Comparison of ENCODE assay signal across 17 cellular contexts in the genomic region with DNA sequence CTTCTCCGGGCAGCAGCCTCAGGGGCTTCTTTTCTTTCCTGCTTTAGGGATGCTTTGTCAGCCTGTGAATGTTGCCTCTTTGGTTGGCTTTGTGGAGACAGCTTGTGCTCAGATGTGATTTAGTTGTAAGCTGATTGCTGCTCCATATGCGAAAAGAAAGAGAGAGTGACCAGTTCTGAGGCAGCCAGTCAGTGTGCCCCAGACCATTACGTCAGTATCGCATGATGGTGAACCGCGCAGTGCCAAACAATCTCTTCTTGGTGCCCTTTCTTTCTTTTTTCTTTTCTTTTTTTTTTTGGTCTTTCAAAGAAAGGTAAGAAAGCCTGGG. TPM values are rescaled to one million over a fixed set of nuclear protein-coding genes. Genes with fewer than 3 reads are reported as not detected.
DNase-seq lines count a peak whose midpoint lies in the region; ATAC-seq and TF ChIP-seq lines count a peak whose summit lies in the region.
"Had no signal": no experiment of that assay in that cellular context is flagged by ENCODE, and none has a peak within 500 bp of the region (broad histone marks: within the 10 kb centered on the region; RNA-seq: fewer than 3 reads in every experiment).

No MANE protein-coding gene starts in this region.

- H3K36me3 ChIP-seq in smooth muscle cell (ENCODE audit: low read depth): no peaks in the 10 kb centered on the region
- H3K36me3 ChIP-seq: gastrocnemius medialis, SJCRH30 had no signal

- H3K4me3 Mint-ChIP-seq in brain: peak overlapping the region; percentile 51 to 81 (median 79)
- H3K4me3 Mint-ChIP-seq in T-helper 17 cell: no peak overlapping the region
- H3K4me3 Mint-ChIP-seq: CD4-positive, CD25-positive, alpha-beta regulatory T cell had no signal

- ATAC-seq in foreskin keratinocyte (no peak), T-helper 17 cell (no peak), HG02973 (IDR thresholded peaks at IDR 0.05; ENCODE audit: unreplicated experiment) (no peak)
- ATAC-seq: gastrocnemius medialis, HCT116 had no signal

- H3F3A ChIP-seq in smooth muscle cell (ENCODE audit: low read depth): no peaks in the 10 kb centered on the region

- no peaks in the 10 kb centered on the region for H3K79me2 ChIP-seq in smooth muscle cell (ENCODE audit: low read depth)

- DNase-seq in NCI-H524 (lab: John Stamatoyannopoulos, UW) (peak; percentile 88 to 94), iPS-NIHi11 (ENCODE audit: low spot score) (peak; percentile 10), smooth muscle cell (lab: John Stamatoyannopoulos, UW; ENCODE audit: unreplicated experiment) (no peak), foreskin keratinocyte (no peak), T-helper 17 cell (no peak)
- DNase-seq: activated effector memory CD4-positive, alpha-beta T cell treated with anti-CD3 and anti-CD28 coated beads, Interleukin-2, amount 50 U/mL, for 16 hours; CD4-positive, CD25-positive, alpha-beta regulatory T cell; gastrocnemius medialis; kidney; NCI-H1092 treated with DMSO at 0.1 percent for 48 hours; stimulated activated CD4-positive, alpha-beta T cell treated with anti-CD3 and anti-CD28 coated beads, Interleukin-15, amount 100 ng/mL, for 24 hours had no signal

- H3K9me3 Mint-ChIP-seq in brain: peaks cover 0 to 4% (median 0%) of the 10 kb centered on the region in 5 experiments

- H3K4me1 ChIP-seq in smooth muscle cell (ENCODE audit: low read depth): peaks cover 21% of the 10 kb centered on the region
- H3K4me1 ChIP-seq in foreskin keratinocyte: no peaks in the 10 kb centered on the region
- H3K4me1 ChIP-seq: gastrocnemius medialis had no signal

- H3K4me3 ChIP-seq in smooth muscle cell: no peak overlapping the region
- H3K4me3 ChIP-seq: gastrocnemius medialis, SJCRH30 had no signal

- H2AFZ ChIP-seq in smooth muscle cell (ENCODE audit: low read depth): peak overlapping the region; percentile 50

- H3K9me3 ChIP-seq in smooth muscle cell (replicated peaks; ENCODE audit: low read depth): no peaks in the 10 kb centered on the region
- H3K9me3 ChIP-seq in T-helper 17 cell (ENCODE audit: control insufficient read depth, low read length, poor library complexity, severe bottlenecking): no peaks in the 10 kb centered on the region
- H3K9me3 ChIP-seq: gastrocnemius medialis, SJCRH30 had no signal

- 84% methylated on average over 6 of the region's 6 CpGs for WGBS in smooth muscle cell (ENCODE audit: low lambda C conversion rate)

- no peaks in the 10 kb centered on the region for H4K20me1 ChIP-seq in smooth muscle cell (ENCODE audit: low read depth)

- TF ChIP-seq CTCF in brain (conservative IDR thresholded peaks at IDR 0.05) (no peak), smooth muscle cell (IDR thresholded peaks at IDR 0.05; ENCODE audit: borderline replicate concordance, insufficient read depth, poor library complexity, severe bottlenecking) (no peak), foreskin keratinocyte (conservative IDR thresholded peaks at IDR 0.05) (no peak)

- H3K27ac ChIP-seq in smooth muscle cell (ENCODE audit: low read depth) (no peak overlapping the region), foreskin keratinocyte (no peak overlapping the region)
- H3K27ac ChIP-seq: gastrocnemius medialis, SJCRH30 had no signal

- H3K9ac ChIP-seq in smooth muscle cell (ENCODE audit: low read depth): no peak overlapping the region

- H3K4me2 ChIP-seq in smooth muscle cell: peak overlapping the region; percentile 0

- H3K36me3 Mint-ChIP-seq in brain: no peaks in the 10 kb centered on the region
- no peaks in the 10 kb centered on the region for H3K36me3 Mint-ChIP-seq in T-helper 17 cell (ENCODE audit: low read depth)
- H3K36me3 Mint-ChIP-seq: CD4-positive, CD25-positive, alpha-beta regulatory T cell had no signal

- H3K4me1 Mint-ChIP-seq in brain: peaks cover 23% of the 10 kb centered on the region
- H3K4me1 Mint-ChIP-seq in T-helper 17 cell: no peaks in the 10 kb centered on the region
- H3K4me1 Mint-ChIP-seq: CD4-positive, CD25-positive, alpha-beta regulatory T cell had no signal

- H3K27ac Mint-ChIP-seq in brain: peak overlapping the region; percentile 80 to 95 (median 92)
- H3K27ac Mint-ChIP-seq in T-helper 17 cell: no peak overlapping the region
- H3K27ac Mint-ChIP-seq: CD4-positive, CD25-positive, alpha-beta regulatory T cell had no signal

- peaks cover 3% of the 10 kb centered on the region for H3K27me3 Mint-ChIP-seq in brain
- peaks cover 6% of the 10 kb centered on the region for H3K27me3 Mint-ChIP-seq in T-helper 17 cell
- H3K27me3 Mint-ChIP-seq: CD4-positive, CD25-positive, alpha-beta regulatory T cell had no signal

- H3K27me3 ChIP-seq in smooth muscle cell (ENCODE audit: low read depth) (no peaks in the 10 kb centered on the region), foreskin keratinocyte (peaks cover 4% of the 10 kb centered on the region)
- H3K27me3 ChIP-seq: gastrocnemius medialis, SJCRH30 had no signal

RNA-seq across cellular contexts. Expression of gene SMPDL3A, which starts 44.1 kb away (rescaled TPM):
- polyA plus RNA-seq in brain (ENCODE audit: insufficient read depth, low read depth, low replicate concordance) (3.2 TPM), smooth muscle cell (2.3 and 8.6 TPM in 2 replicates), foreskin keratinocyte (2.7 and 5.0 TPM in 2 replicates)
- total RNA-seq in smooth muscle cell (6.5 and 14.5 TPM in 2 replicates), foreskin keratinocyte (4.7 and 6.9 TPM in 2 replicates), T-helper 17 cell (under 1 TPM in 1 of 2 donors, not detected in 1; 0.15 TPM)
- total RNA-seq: CD4-positive, CD25-positive, alpha-beta regulatory T cell had no signal

RNA-seq across cellular contexts. Expression of gene FABP7, which starts 53.7 kb away (rescaled TPM):
- polyA plus RNA-seq in brain (ENCODE audit: insufficient read depth, low read depth, low replicate concordance) (31.2 TPM), smooth muscle cell (not detected in 2 replicates), foreskin keratinocyte (0.49 and 0.59 TPM in 2 replicates)
- total RNA-seq in smooth muscle cell (not detected in 2 replicates), foreskin keratinocyte (0.27 and 0.39 TPM in 2 replicates), T-helper 17 cell (not detected)
- total RNA-seq: activated CD8-positive, alpha-beta memory T cell treated with anti-CD3 and anti-CD28 coated beads for 36 hours; CD4-positive, CD25-positive, alpha-beta regulatory T cell; kidney; posterior vena cava had no signal
- polyA plus RNA-seq: CD4-positive, CD25-positive, alpha-beta regulatory T cell had no signal

Comparison
In these comparisons a context has a peak if more than half of its experiments do, and no peak if none do; other contexts are left out.
1. DNase-seq: peak in NCI-H524 (2 of 2) and iPS-NIHi11 (single experiment); none in smooth muscle cell (single experiment), foreskin keratinocyte (0 of 2) and T-helper 17 cell (0 of 3).